ENCODE assay signal across 8 cellular contexts in genomic region chr1:56376188-56376984, GRCh38.
A peak's percentile ranks its signal among the peaks of the same experiment; 100 is the strongest.
DNase-seq lines count a peak whose midpoint lies in the region; ATAC-seq and TF ChIP-seq lines count a peak whose summit lies in the region.

No MANE protein-coding gene starts in this region.

- intact Hi-C loops in Caco-2 (cut with micrococcal nuclease; ENCODE audit: unreplicated experiment): no loop called here

- H3K36me3 ChIP-seq in kidney epithelial cell (ENCODE audit: control insufficient read depth, insufficient read depth, low read length) (no peaks in the 10 kb centered on the region), Caco-2 (ENCODE audit: control insufficient read depth, insufficient read depth, low read length) (no peaks in the 10 kb centered on the region)

- ATAC-seq in HG03520 (IDR thresholded peaks at IDR 0.05; ENCODE audit: unreplicated experiment): no peak

- H3K27me3 ChIP-seq in kidney epithelial cell (ENCODE audit: control insufficient read depth, insufficient read depth, low read length) (no peaks in the 10 kb centered on the region), Caco-2 (replicated peaks; ENCODE audit: control insufficient read depth, insufficient read depth, low read length) (no peaks in the 10 kb centered on the region)

- H3K9me3 Mint-ChIP-seq in Caco-2 (ENCODE audit: unreplicated experiment): no peaks in the 10 kb centered on the region

- H3K36me3 Mint-ChIP-seq in Caco-2 (ENCODE audit: insufficient read depth, unreplicated experiment): no peaks in the 10 kb centered on the region

- POLR2A ChIA-PET in Caco-2 (lab: Charles Lee): interaction anchor here (0.6 kb wide), 1 partner anchor 128 kb away, joined by 3 read pairs; no protein-coding TSS in a partner anchor

- H3K27ac Mint-ChIP-seq in Caco-2 (ENCODE audit: unreplicated experiment): no peak overlapping the region

- CTCF ChIA-PET in Caco-2 (lab: Charles Lee): no interaction called here

- H3K27me3 Mint-ChIP-seq in Caco-2 (ENCODE audit: insufficient read depth, unreplicated experiment): no peaks in the 10 kb centered on the region

- peaks cover 20% of the 10 kb centered on the region for H3K4me1 ChIP-seq in Caco-2

- H3K4me3 Mint-ChIP-seq in Caco-2 (ENCODE audit: unreplicated experiment): no peak overlapping the region

- H3K4me3 ChIP-seq in kidney epithelial cell (ENCODE audit: low read depth, low read length) (no peak overlapping the region), Caco-2 (ENCODE audit: low read depth, low read length) (no peak overlapping the region)

- TF ChIP-seq CTCF in kidney epithelial cell (IDR thresholded peaks at IDR 0.05; ENCODE audit: insufficient read depth, low read length, poor library complexity, severe bottlenecking): no peak
- TF ChIP-seq CTCF in Caco-2 (IDR thresholded peaks at IDR 0.05; ENCODE audit: insufficient read depth in 1 of 2, low read depth in 1 of 2, low read length in 1 of 2, severe bottlenecking in 1 of 2, unreplicated experiment in 1 of 2): no peak

- peak; percentile 20 to 59 for DNase-seq in NCI-H524 (lab: John Stamatoyannopoulos, UW)
- no peak for DNase-seq in NCI-H524 treated with DMSO at 0.1 percent for 48 hours (lab: John Stamatoyannopoulos, UW)
- peak; percentile 87 for DNase-seq in astrocyte of the hippocampus (ENCODE audit: low read depth, low spot score)
- DNase-seq in kidney epithelial cell (ENCODE audit: low read depth): peak; percentile 7
- no peak for DNase-seq in SKM-1 treated with dmso at 0.1 percent for 144 hours (lab: John Stamatoyannopoulos, UW; ENCODE audit: unreplicated experiment)
- no peak for DNase-seq in GM19238 (ENCODE audit: insufficient read length, low spot score)
- no peak for DNase-seq in Caco-2

- peaks cover 22% of the 10 kb centered on the region for H3K4me1 Mint-ChIP-seq in Caco-2 (ENCODE audit: low read depth, unreplicated experiment)

- BruUV-seq in Caco-2 (replicated peaks; lab: Mats Ljungman, UMichigan): no TSS peak

- no peaks in the 10 kb centered on the region for H3K9me3 ChIP-seq in Caco-2

Comparison
In these comparisons a context has a peak if more than half of its experiments do, and no peak if none do; other contexts are left out.
1. DNase-seq: peak in NCI-H524 (2 of 2), astrocyte of the hippocampus (single experiment) and kidney epithelial cell (single experiment); none in NCI-H524 treated with DMSO at 0.1 percent for 48 hours (single experiment), SKM-1 treated with dmso at 0.1 percent for 144 hours (single experiment), GM19238 (single experiment) and Caco-2 (0 of 2).